ENCODE assay signal across 2 cellular contexts in the genomic region with DNA sequence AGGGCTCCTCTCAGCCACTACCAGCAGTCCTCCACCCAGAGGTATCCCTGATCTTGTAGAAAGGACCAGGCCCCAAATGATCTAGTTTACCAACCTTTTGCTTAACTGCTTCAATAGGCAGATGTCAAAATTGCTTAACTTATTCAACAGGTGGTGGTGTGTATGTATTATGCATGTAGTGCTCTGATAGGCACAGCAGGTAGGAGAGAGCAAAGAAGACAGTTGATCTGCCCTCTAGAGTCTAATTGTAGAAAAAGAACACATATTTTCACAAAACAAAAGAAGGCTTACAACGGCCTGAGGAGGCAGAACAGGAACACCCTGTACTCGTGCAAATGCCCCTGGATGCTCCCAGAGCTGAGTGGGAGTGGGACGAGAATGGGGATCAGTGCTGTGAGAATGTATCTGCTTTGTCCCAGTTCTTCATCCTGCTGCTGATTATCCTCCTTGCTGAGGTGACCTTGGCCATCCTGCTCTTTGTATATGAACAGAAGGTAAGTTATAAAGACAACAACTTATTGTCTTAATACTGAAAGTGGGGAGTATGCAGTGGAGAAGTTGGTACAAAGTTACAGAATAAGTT.
TF ChIP-seq lines count a peak whose summit lies in the region.

No MANE protein-coding gene starts in this region.

TF ChIP-seq in HCT116, 20 proteins besides CTCF, POLR2A, EP300 and RAD21:
- TF ChIP-seq CEBPB (IDR thresholded peaks at IDR 0.05; ENCODE audit: low read depth) (no peak), SIN3A (IDR thresholded peaks at IDR 0.05; ENCODE audit: low read depth) (no peak), ZFX (IDR thresholded peaks at IDR 0.05) (no peak), SP1 (IDR thresholded peaks at IDR 0.05; ENCODE audit: low read depth) (no peak), FOSL1 (IDR thresholded peaks at IDR 0.05; ENCODE audit: low read depth) (no peak), SRF (IDR thresholded peaks at IDR 0.05; ENCODE audit: low read depth) (no peak), JUND (IDR thresholded peaks at IDR 0.05) (no peak), EZH2phosphoT487 (IDR thresholded peaks at IDR 0.05; ENCODE audit: borderline replicate concordance) (no peak), POLR2AphosphoS5 (IDR thresholded peaks at IDR 0.05; ENCODE audit: low read depth, low read length) (no peak), ZNF274 (IDR thresholded peaks at IDR 0.05; ENCODE audit: low read depth, low read length) (no peak), EZH2 (IDR thresholded peaks at IDR 0.05) (no peak)
- TF ChIP-seq, protein P1, sequence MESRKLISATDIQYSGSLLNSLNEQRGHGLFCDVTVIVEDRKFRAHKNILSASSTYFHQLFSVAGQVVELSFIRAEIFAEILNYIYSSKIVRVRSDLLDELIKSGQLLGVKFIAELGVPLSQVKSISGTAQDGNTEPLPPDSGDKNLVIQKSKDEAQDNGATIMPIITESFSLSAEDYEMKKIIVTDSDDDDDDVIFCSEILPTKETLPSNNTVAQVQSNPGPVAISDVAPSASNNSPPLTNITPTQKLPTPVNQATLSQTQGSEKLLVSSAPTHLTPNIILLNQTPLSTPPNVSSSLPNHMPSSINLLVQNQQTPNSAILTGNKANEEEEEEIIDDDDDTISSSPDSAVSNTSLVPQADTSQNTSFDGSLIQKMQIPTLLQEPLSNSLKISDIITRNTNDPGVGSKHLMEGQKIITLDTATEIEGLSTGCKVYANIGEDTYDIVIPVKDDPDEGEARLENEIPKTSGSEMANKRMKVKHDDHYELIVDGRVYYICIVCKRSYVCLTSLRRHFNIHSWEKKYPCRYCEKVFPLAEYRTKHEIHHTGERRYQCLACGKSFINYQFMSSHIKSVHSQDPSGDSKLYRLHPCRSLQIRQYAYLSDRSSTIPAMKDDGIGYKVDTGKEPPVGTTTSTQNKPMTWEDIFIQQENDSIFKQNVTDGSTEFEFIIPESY (IDR thresholded peaks at IDR 0.05; ENCODE audit: extremely low read depth, insufficient replicate concordance, low read length) = no peak
- TF ChIP-seq, protein P2, sequence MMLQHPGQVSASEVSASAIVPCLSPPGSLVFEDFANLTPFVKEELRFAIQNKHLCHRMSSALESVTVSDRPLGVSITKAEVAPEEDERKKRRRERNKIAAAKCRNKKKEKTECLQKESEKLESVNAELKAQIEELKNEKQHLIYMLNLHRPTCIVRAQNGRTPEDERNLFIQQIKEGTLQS (IDR thresholded peaks at IDR 0.05) = no peak
- TF ChIP-seq, protein P3, sequence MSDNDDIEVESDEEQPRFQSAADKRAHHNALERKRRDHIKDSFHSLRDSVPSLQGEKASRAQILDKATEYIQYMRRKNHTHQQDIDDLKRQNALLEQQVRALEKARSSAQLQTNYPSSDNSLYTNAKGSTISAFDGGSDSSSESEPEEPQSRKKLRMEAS (IDR thresholded peaks at IDR 0.05) = no peak
- TF ChIP-seq, protein P4, sequence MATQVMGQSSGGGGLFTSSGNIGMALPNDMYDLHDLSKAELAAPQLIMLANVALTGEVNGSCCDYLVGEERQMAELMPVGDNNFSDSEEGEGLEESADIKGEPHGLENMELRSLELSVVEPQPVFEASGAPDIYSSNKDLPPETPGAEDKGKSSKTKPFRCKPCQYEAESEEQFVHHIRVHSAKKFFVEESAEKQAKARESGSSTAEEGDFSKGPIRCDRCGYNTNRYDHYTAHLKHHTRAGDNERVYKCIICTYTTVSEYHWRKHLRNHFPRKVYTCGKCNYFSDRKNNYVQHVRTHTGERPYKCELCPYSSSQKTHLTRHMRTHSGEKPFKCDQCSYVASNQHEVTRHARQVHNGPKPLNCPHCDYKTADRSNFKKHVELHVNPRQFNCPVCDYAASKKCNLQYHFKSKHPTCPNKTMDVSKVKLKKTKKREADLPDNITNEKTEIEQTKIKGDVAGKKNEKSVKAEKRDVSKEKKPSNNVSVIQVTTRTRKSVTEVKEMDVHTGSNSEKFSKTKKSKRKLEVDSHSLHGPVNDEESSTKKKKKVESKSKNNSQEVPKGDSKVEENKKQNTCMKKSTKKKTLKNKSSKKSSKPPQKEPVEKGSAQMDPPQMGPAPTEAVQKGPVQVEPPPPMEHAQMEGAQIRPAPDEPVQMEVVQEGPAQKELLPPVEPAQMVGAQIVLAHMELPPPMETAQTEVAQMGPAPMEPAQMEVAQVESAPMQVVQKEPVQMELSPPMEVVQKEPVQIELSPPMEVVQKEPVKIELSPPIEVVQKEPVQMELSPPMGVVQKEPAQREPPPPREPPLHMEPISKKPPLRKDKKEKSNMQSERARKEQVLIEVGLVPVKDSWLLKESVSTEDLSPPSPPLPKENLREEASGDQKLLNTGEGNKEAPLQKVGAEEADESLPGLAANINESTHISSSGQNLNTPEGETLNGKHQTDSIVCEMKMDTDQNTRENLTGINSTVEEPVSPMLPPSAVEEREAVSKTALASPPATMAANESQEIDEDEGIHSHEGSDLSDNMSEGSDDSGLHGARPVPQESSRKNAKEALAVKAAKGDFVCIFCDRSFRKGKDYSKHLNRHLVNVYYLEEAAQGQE (IDR thresholded peaks at IDR 0.05; ENCODE audit: low read depth) = no peak

TF ChIP-seq in HepG2, 621 proteins besides CTCF, POLR2A, EP300 and RAD21:
- TF ChIP-seq, protein P5, sequence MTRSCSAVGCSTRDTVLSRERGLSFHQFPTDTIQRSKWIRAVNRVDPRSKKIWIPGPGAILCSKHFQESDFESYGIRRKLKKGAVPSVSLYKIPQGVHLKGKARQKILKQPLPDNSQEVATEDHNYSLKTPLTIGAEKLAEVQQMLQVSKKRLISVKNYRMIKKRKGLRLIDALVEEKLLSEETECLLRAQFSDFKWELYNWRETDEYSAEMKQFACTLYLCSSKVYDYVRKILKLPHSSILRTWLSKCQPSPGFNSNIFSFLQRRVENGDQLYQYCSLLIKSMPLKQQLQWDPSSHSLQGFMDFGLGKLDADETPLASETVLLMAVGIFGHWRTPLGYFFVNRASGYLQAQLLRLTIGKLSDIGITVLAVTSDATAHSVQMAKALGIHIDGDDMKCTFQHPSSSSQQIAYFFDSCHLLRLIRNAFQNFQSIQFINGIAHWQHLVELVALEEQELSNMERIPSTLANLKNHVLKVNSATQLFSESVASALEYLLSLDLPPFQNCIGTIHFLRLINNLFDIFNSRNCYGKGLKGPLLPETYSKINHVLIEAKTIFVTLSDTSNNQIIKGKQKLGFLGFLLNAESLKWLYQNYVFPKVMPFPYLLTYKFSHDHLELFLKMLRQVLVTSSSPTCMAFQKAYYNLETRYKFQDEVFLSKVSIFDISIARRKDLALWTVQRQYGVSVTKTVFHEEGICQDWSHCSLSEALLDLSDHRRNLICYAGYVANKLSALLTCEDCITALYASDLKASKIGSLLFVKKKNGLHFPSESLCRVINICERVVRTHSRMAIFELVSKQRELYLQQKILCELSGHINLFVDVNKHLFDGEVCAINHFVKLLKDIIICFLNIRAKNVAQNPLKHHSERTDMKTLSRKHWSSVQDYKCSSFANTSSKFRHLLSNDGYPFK (CRISPR knock-in tag; IDR thresholded peaks at IDR 0.05; ENCODE audit: borderline replicate concordance) = no peak
- TF ChIP-seq, protein P6, sequence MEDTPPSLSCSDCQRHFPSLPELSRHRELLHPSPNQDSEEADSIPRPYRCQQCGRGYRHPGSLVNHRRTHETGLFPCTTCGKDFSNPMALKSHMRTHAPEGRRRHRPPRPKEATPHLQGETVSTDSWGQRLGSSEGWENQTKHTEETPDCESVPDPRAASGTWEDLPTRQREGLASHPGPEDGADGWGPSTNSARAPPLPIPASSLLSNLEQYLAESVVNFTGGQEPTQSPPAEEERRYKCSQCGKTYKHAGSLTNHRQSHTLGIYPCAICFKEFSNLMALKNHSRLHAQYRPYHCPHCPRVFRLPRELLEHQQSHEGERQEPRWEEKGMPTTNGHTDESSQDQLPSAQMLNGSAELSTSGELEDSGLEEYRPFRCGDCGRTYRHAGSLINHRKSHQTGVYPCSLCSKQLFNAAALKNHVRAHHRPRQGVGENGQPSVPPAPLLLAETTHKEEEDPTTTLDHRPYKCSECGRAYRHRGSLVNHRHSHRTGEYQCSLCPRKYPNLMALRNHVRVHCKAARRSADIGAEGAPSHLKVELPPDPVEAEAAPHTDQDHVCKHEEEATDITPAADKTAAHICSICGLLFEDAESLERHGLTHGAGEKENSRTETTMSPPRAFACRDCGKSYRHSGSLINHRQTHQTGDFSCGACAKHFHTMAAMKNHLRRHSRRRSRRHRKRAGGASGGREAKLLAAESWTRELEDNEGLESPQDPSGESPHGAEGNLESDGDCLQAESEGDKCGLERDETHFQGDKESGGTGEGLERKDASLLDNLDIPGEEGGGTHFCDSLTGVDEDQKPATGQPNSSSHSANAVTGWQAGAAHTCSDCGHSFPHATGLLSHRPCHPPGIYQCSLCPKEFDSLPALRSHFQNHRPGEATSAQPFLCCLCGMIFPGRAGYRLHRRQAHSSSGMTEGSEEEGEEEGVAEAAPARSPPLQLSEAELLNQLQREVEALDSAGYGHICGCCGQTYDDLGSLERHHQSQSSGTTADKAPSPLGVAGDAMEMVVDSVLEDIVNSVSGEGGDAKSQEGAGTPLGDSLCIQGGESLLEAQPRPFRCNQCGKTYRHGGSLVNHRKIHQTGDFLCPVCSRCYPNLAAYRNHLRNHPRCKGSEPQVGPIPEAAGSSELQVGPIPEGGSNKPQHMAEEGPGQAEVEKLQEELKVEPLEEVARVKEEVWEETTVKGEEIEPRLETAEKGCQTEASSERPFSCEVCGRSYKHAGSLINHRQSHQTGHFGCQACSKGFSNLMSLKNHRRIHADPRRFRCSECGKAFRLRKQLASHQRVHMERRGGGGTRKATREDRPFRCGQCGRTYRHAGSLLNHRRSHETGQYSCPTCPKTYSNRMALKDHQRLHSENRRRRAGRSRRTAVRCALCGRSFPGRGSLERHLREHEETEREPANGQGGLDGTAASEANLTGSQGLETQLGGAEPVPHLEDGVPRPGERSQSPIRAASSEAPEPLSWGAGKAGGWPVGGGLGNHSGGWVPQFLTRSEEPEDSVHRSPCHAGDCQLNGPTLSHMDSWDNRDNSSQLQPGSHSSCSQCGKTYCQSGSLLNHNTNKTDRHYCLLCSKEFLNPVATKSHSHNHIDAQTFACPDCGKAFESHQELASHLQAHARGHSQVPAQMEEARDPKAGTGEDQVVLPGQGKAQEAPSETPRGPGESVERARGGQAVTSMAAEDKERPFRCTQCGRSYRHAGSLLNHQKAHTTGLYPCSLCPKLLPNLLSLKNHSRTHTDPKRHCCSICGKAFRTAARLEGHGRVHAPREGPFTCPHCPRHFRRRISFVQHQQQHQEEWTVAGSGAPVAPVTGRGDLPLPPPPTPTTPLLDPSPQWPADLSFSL (CRISPR knock-in tag; IDR thresholded peaks at IDR 0.05) = no peak
- no peak for TF ChIP-seq PRPF4 (IDR thresholded peaks at IDR 0.05; ENCODE audit: low read depth, low read length, poor library complexity, severe bottlenecking)
- no peak for TF ChIP-seq ZNF598 (CRISPR knock-in tag; IDR thresholded peaks at IDR 0.05; ENCODE audit: borderline replicate concordance)
- TF ChIP-seq ATAD3A (CRISPR knock-in tag; IDR thresholded peaks at IDR 0.05) = no peak
- TF ChIP-seq ZNF878 (CRISPR knock-in tag; IDR thresholded peaks at IDR 0.05) = no peak
- no peak for TF ChIP-seq REPIN1 (CRISPR knock-in tag; IDR thresholded peaks at IDR 0.05; ENCODE audit: borderline replicate concordance, low read depth)
- TF ChIP-seq, protein P7, sequence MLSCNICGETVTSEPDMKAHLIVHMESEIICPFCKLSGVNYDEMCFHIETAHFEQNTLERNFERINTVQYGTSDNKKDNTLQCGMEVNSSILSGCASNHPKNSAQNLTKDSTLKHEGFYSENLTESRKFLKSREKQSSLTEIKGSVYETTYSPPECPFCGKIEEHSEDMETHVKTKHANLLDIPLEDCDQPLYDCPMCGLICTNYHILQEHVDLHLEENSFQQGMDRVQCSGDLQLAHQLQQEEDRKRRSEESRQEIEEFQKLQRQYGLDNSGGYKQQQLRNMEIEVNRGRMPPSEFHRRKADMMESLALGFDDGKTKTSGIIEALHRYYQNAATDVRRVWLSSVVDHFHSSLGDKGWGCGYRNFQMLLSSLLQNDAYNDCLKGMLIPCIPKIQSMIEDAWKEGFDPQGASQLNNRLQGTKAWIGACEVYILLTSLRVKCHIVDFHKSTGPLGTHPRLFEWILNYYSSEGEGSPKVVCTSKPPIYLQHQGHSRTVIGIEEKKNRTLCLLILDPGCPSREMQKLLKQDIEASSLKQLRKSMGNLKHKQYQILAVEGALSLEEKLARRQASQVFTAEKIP (CRISPR knock-in tag; IDR thresholded peaks at IDR 0.05; ENCODE audit: borderline replicate concordance) = no peak
- no peak for TF ChIP-seq DR1 (CRISPR knock-in tag; IDR thresholded peaks at IDR 0.05)
- TF ChIP-seq, protein P8, sequence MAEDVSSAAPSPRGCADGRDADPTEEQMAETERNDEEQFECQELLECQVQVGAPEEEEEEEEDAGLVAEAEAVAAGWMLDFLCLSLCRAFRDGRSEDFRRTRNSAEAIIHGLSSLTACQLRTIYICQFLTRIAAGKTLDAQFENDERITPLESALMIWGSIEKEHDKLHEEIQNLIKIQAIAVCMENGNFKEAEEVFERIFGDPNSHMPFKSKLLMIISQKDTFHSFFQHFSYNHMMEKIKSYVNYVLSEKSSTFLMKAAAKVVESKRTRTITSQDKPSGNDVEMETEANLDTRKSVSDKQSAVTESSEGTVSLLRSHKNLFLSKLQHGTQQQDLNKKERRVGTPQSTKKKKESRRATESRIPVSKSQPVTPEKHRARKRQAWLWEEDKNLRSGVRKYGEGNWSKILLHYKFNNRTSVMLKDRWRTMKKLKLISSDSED (CRISPR knock-in tag; IDR thresholded peaks at IDR 0.05) = no peak
- TF ChIP-seq ZNF124 (CRISPR knock-in tag; IDR thresholded peaks at IDR 0.05) = no peak
- TF ChIP-seq ZNF501 (CRISPR knock-in tag; IDR thresholded peaks at IDR 0.05) = no peak
- TF ChIP-seq CHCHD3 (CRISPR knock-in tag; IDR thresholded peaks at IDR 0.05) = no peak
- TF ChIP-seq ZNF883 (CRISPR knock-in tag; IDR thresholded peaks at IDR 0.05; ENCODE audit: not compliant biosample characterization) = no peak
- TF ChIP-seq, protein P9, sequence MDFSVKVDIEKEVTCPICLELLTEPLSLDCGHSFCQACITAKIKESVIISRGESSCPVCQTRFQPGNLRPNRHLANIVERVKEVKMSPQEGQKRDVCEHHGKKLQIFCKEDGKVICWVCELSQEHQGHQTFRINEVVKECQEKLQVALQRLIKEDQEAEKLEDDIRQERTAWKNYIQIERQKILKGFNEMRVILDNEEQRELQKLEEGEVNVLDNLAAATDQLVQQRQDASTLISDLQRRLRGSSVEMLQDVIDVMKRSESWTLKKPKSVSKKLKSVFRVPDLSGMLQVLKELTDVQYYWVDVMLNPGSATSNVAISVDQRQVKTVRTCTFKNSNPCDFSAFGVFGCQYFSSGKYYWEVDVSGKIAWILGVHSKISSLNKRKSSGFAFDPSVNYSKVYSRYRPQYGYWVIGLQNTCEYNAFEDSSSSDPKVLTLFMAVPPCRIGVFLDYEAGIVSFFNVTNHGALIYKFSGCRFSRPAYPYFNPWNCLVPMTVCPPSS (IDR thresholded peaks at IDR 0.05) = no peak
- no peak for TF ChIP-seq ZNF225 (CRISPR knock-in tag; IDR thresholded peaks at IDR 0.05)
- no peak for TF ChIP-seq ZFAT (CRISPR knock-in tag; conservative IDR thresholded peaks at IDR 0.05)
- no peak for TF ChIP-seq ZNF850 (CRISPR knock-in tag; conservative IDR thresholded peaks at IDR 0.05)
- no peak for TF ChIP-seq ZFP41 (CRISPR knock-in tag; IDR thresholded peaks at IDR 0.05; ENCODE audit: borderline replicate concordance)
TF ChIP-seq in HepG2: peak in this region for 0.
